Comparison of ENCODE assay signal across 12 cellular contexts in genomic region chr4:105280338-105280809, GRCh38.
DNase-seq lines count a peak whose midpoint lies in the region; ATAC-seq and TF ChIP-seq lines count a peak whose summit lies in the region.
"Had no signal": no experiment of that assay in that cellular context is flagged by ENCODE, and none has a peak within 500 bp of the region (broad histone marks: within the 10 kb centered on the region; RNA-seq: fewer than 3 reads in every experiment).

No MANE protein-coding gene starts in this region.

- DNase-seq in AG10803 (ENCODE audit: low read depth): peak; percentile 99
- DNase-seq in HT1080 (ENCODE audit: low read depth): peak; percentile 92
- DNase-seq in dedifferentiated amniotic fluid mesenchymal stem cell (ENCODE audit: extremely low spot score): peak; percentile 93
- no peak for DNase-seq in lung (ENCODE audit: low spot score)
- no peak for DNase-seq in caudate nucleus (lab: John Stamatoyannopoulos, UW)
- no peak for DNase-seq in activated T-cell treated with anti-CD3 and anti-CD28 coated beads, Interleukin-2, amount 50 U/mL, for 48 hours
- DNase-seq in activated T-cell treated with anti-CD3 and anti-CD28 coated beads for 4 hours: no peak
- DNase-seq: activated CD4-positive, CD25-positive, alpha-beta regulatory T cell treated with anti-CD3 and anti-CD28 coated beads, Interleukin-2, amount 50 U/mL, for 72 hours; DMS153; erythroblast had no signal

- peaks cover 0 to 3% of the 10 kb centered on the region in 2 donors for H3K4me1 ChIP-seq in lung (ENCODE audit: control insufficient read depth in 2 of 2, insufficient read depth in 2 of 2, low read length in 2 of 2)
- H3K4me1 ChIP-seq: SJCRH30 had no signal

- H3K27ac ChIP-seq in lung (ENCODE audit: low read depth in 1 of 2, low read length in 1 of 2) (no peak overlapping the region), caudate nucleus (ENCODE audit: low read depth, low read length) (no peak overlapping the region)
- H3K27ac ChIP-seq: SJCRH30 had no signal

- H3K4me3 ChIP-seq in AG10803 (ENCODE audit: low read length) (no peak overlapping the region), lung (no peak overlapping the region)
- H3K4me3 ChIP-seq: SJCRH30 had no signal

- H3K9me3 ChIP-seq in lung (ENCODE audit: control insufficient read depth in 2 of 2, insufficient read depth in 1 of 2, low read length in 1 of 2): no peaks in the 10 kb centered on the region
- H3K9me3 ChIP-seq: SJCRH30 had no signal

- no peaks in the 10 kb centered on the region for H3K27me3 ChIP-seq in lung (ENCODE audit: control insufficient read depth, insufficient read depth)
- H3K27me3 ChIP-seq: SJCRH30 had no signal

- no peak for TF ChIP-seq CTCF in AG10803 (conservative IDR thresholded peaks at IDR 0.05; ENCODE audit: low read length)
- TF ChIP-seq CTCF in lung (IDR thresholded peaks at IDR 0.05; ENCODE audit: control extremely low read depth, extremely low read depth): no peak

- peaks cover 13% of the 10 kb centered on the region in 2 donors for H3K36me3 ChIP-seq in lung (ENCODE audit: control insufficient read depth in 2 of 2, insufficient read depth in 2 of 2, low read length in 2 of 2)

- peak; percentile 19 for ATAC-seq in lung (ENCODE audit: insufficient read depth, low FRiP score)
- no peak for ATAC-seq in GM18907 (IDR thresholded peaks at IDR 0.05; ENCODE audit: unreplicated experiment)

Comparison
In these comparisons a context has a peak if more than half of its experiments do, and no peak if none do; other contexts are left out.
1. DNase-seq: peak in AG10803 (single experiment), HT1080 (single experiment) and dedifferentiated amniotic fluid mesenchymal stem cell (single experiment); none in lung (single experiment), caudate nucleus (0 of 61), activated T-cell treated with anti-CD3 and anti-CD28 coated beads, Interleukin-2, amount 50 U/mL, for 48 hours (0 of 2) and activated T-cell treated with anti-CD3 and anti-CD28 coated beads for 4 hours (single experiment).